ENCODE assay signal across 1 cellular context in genomic region chr10:64376169-64376568, GRCh38.
TF ChIP-seq lines count a peak whose summit lies in the region.

No MANE protein-coding gene starts in this region.

TF ChIP-seq in H1, 55 proteins besides CTCF, POLR2A, EP300 and RAD21:
- no peak for TF ChIP-seq NRF1 (IDR thresholded peaks at IDR 0.05; ENCODE audit: low read depth, low read length)
- no peak for TF ChIP-seq FOSL1 (IDR thresholded peaks at IDR 0.05; ENCODE audit: insufficient read depth, low read depth, low read length)
